In genomic region chr17:12839042-12839441, GRCh38 we compare ENCODE assay signal across 1 cellular context.
TF ChIP-seq lines count a peak whose summit lies in the region.

No MANE protein-coding gene starts in this region.

TF ChIP-seq in WTC11, 78 proteins besides CTCF, POLR2A, EP300 and RAD21 (continued from another document):
- no peak for TF ChIP-seq ZNF281 (CRISPR knock-in tag; IDR thresholded peaks at IDR 0.05)
- TF ChIP-seq USF2 (CRISPR knock-in tag; IDR thresholded peaks at IDR 0.05) = no peak
- TF ChIP-seq ATF3 (CRISPR knock-in tag; conservative IDR thresholded peaks at IDR 0.05) = no peak
- no peak for TF ChIP-seq EMX1 (CRISPR knock-in tag; IDR thresholded peaks at IDR 0.05)
- no peak for TF ChIP-seq IRF1 (CRISPR knock-in tag; IDR thresholded peaks at IDR 0.05)
TF ChIP-seq in WTC11: peak in this region for 0.
